ENCODE assay signal across 1 cellular context in genomic region chr9:111251453-111251837, GRCh38.
TF ChIP-seq lines count a peak whose summit lies in the region.

No MANE protein-coding gene starts in this region.

TF ChIP-seq in GM23338, 12 proteins besides CTCF, POLR2A, EP300 and RAD21 (continued from another document):
- TF ChIP-seq ZNF462 (CRISPR knock-in tag; IDR thresholded peaks at IDR 0.05) (peak; percentile 76), ETS1 (IDR thresholded peaks at IDR 0.05) (no peak), EZH2phosphoT487 (IDR thresholded peaks at IDR 0.05; ENCODE audit: unreplicated experiment) (no peak), POLR2AphosphoS5 (IDR thresholded peaks at IDR 0.05; ENCODE audit: low read depth) (no peak), JUNB (IDR thresholded peaks at IDR 0.05; ENCODE audit: unreplicated experiment) (no peak), REST (IDR thresholded peaks at IDR 0.05; ENCODE audit: unreplicated experiment) (no peak)
